Comparison of ENCODE assay signal across 10 cellular contexts in genomic region chr1:147177611-147178370, GRCh38. TPM values are rescaled to one million over a fixed set of nuclear protein-coding genes. Genes with fewer than 3 reads are reported as not detected.
DNase-seq lines count a peak whose midpoint lies in the region; ATAC-seq and TF ChIP-seq lines count a peak whose summit lies in the region.
"Had no signal": no experiment of that assay in that cellular context is flagged by ENCODE, and none has a peak within 500 bp of the region (broad histone marks: within the 10 kb centered on the region; RNA-seq: fewer than 3 reads in every experiment).

No MANE protein-coding gene starts in this region.

- H3K9me3 ChIP-seq in right lobe of liver (no peaks in the 10 kb centered on the region), tibial artery (no peaks in the 10 kb centered on the region), MG63 (no peaks in the 10 kb centered on the region)

- peaks cover 20% of the 10 kb centered on the region for H3K4me1 Mint-ChIP-seq in activated CD8-positive, alpha-beta memory T cell treated with anti-CD3 and anti-CD28 coated beads, Interleukin-2, amount 10 ng/mL, durations not matched to agents 7 days and 5 days

- H3K4me3 Mint-ChIP-seq in activated CD8-positive, alpha-beta memory T cell treated with anti-CD3 and anti-CD28 coated beads, Interleukin-2, amount 10 ng/mL, durations not matched to agents 7 days and 5 days = no peak overlapping the region

- CTCF ChIA-PET in activated CD8-positive, alpha-beta memory T cell treated with anti-CD3 and anti-CD28 coated beads, Interleukin-2, amount 10 ng/mL, durations not matched to agents 7 days and 5 days (lab: Charles Lee) = interaction anchor here (1.0 kb wide), 1 partner anchor 64 kb away, joined by 3 read pairs; no protein-coding TSS in a partner anchor

- no peak for ATAC-seq in activated CD8-positive, alpha-beta memory T cell treated with anti-CD3 and anti-CD28 coated beads, Interleukin-2, amount 10 ng/mL, durations not matched to agents 7 days and 5 days
- peak in 3 of 4 donors; percentile 23 to 36 (median 26) for ATAC-seq in right lobe of liver

- H3K36me3 ChIP-seq in right lobe of liver (no peaks in the 10 kb centered on the region), tibial artery (peaks cover 0 to 6% (median 0%) of the 10 kb centered on the region in 3 donors), MG63 (peaks cover 3% of the 10 kb centered on the region; the same call in 1 of the 2 replicates)

- peaks cover 20% of the 10 kb centered on the region for H3K27me3 Mint-ChIP-seq in activated CD8-positive, alpha-beta memory T cell treated with anti-CD3 and anti-CD28 coated beads, Interleukin-2, amount 10 ng/mL, durations not matched to agents 7 days and 5 days

- H3K27me3 ChIP-seq in right lobe of liver = no peaks in the 10 kb centered on the region
- H3K27me3 ChIP-seq in tibial artery = no peaks in the 10 kb centered on the region
- H3K27me3 ChIP-seq in MG63 = no peaks in the 10 kb centered on the region

- H3K4me3 ChIP-seq in right lobe of liver (no peak overlapping the region), tibial artery (peak overlapping the region; percentile 40 to 50), MG63 (no peak overlapping the region)

- H3K9me3 Mint-ChIP-seq in activated CD8-positive, alpha-beta memory T cell treated with anti-CD3 and anti-CD28 coated beads, Interleukin-2, amount 10 ng/mL, durations not matched to agents 7 days and 5 days (ENCODE audit: low read depth) = peaks cover 7% of the 10 kb centered on the region

- H3K36me3 Mint-ChIP-seq in activated CD8-positive, alpha-beta memory T cell treated with anti-CD3 and anti-CD28 coated beads, Interleukin-2, amount 10 ng/mL, durations not matched to agents 7 days and 5 days = peaks cover 25% of the 10 kb centered on the region

- TF ChIP-seq CTCF in right lobe of liver (IDR thresholded peaks at IDR 0.05) = no peak
- TF ChIP-seq CTCF in tibial artery (IDR thresholded peaks at IDR 0.05) = no peak

- no peak for TF ChIP-seq POLR2A in right lobe of liver (IDR thresholded peaks at IDR 0.05)

- H3K27ac ChIP-seq in right lobe of liver (no peak overlapping the region), tibial artery (peak overlapping the region; percentile 56 to 69)

- intact Hi-C loops in right lobe of liver (cut with DNase I) (no loop called here), tibial artery (cut with DNase I; ENCODE audit: low total_unique reads) (no loop called here)

- H3K4me1 ChIP-seq in right lobe of liver (no peaks in the 10 kb centered on the region), tibial artery (peaks cover 0 to 31% (median 7%) of the 10 kb centered on the region in 4 donors)

- DNase-seq in activated CD8-positive, alpha-beta memory T cell treated with anti-CD3 and anti-CD28 coated beads, Interleukin-2, amount 50 U/mL, for 48 hours = peak; percentile 51
- no peak for DNase-seq in activated CD8-positive, alpha-beta memory T cell treated with anti-CD3 and anti-CD28 coated beads, Interleukin-2, amount 10 ng/mL, durations not matched to agents 7 days and 5 days
- peak; percentile 21 for DNase-seq in dermis blood vessel endothelial cell
- peak in 1 of 3 donors; percentile 16 for DNase-seq in right lobe of liver
- peak in 1 of 2 donors; percentile 67 for DNase-seq in tibial artery
- DNase-seq in KG1 (lab: John Stamatoyannopoulos, UW) = no peak
- DNase-seq in MG63 = no peak
- DNase-seq in HK-2 (ENCODE audit: unreplicated experiment) = no peak
- DNase-seq: NCI-H1092, RPMI8226 had no signal

- 34% methylated on average over 16 of the region's 36 CpGs for WGBS in right lobe of liver (ENCODE audit: insufficient coverage, low coverage, low lambda C conversion rate, missing lambda C conversion rate)

- H3K27ac Mint-ChIP-seq in activated CD8-positive, alpha-beta memory T cell treated with anti-CD3 and anti-CD28 coated beads, Interleukin-2, amount 10 ng/mL, durations not matched to agents 7 days and 5 days = no peak overlapping the region

RNA-seq across cellular contexts. Expression of gene PRKAB2, which starts 5.5 kb away (rescaled TPM):
- 10 to 100 TPM; 10.2 to 10.8 TPM for total RNA-seq in activated CD8-positive, alpha-beta memory T cell treated with anti-CD3 and anti-CD28 coated beads, Interleukin-2, amount 10 ng/mL, durations not matched to agents 7 days and 5 days
- total RNA-seq in dermis blood vessel endothelial cell (5.6 and 6.3 TPM in 2 replicates), right lobe of liver (10 to 100 TPM; 10.8 to 54.0 (median 25.9) TPM)
- total RNA-seq in MG63 (2014; rRNA removed; shearing (Covaris generic); ENCODE audit: low replicate concordance) = 9.5 and 16.0 TPM in 2 replicates

RNA-seq across cellular contexts. Expression of gene FMO5, which starts 47.3 kb away (rescaled TPM):
- total RNA-seq in activated CD8-positive, alpha-beta memory T cell treated with anti-CD3 and anti-CD28 coated beads, Interleukin-2, amount 10 ng/mL, durations not matched to agents 7 days and 5 days = under 1 TPM; 0.66 to 0.96 TPM
- total RNA-seq in dermis blood vessel endothelial cell (3.6 and 5.3 TPM in 2 replicates), right lobe of liver (100 to 1,000 TPM in 3 of 6 experiments, 10 to 100 TPM in 3; 55.0 to 482 (median 99.6) TPM)
- not detected in 2 replicates for total RNA-seq in MG63 (2014; rRNA removed; shearing (Covaris generic); ENCODE audit: low replicate concordance)

Comparison
In these comparisons a context has a peak if more than half of its experiments do, and no peak if none do; other contexts are left out.
1. DNase-seq: peak in activated CD8-positive, alpha-beta memory T cell treated with anti-CD3 and anti-CD28 coated beads, Interleukin-2, amount 50 U/mL, for 48 hours (single experiment) and dermis blood vessel endothelial cell (single experiment); none in activated CD8-positive, alpha-beta memory T cell treated with anti-CD3 and anti-CD28 coated beads, Interleukin-2, amount 10 ng/mL, durations not matched to agents 7 days and 5 days (single experiment), KG1 (single experiment), MG63 (single experiment) and HK-2 (single experiment).
2. H3K27ac ChIP-seq: peak in tibial artery (2 of 2); none in right lobe of liver (0 of 3).
3. H3K4me3 ChIP-seq: peak in tibial artery (2 of 2); none in right lobe of liver (0 of 3) and MG63 (single experiment).